Comparison of ENCODE assay signal across 8 cellular contexts in the genomic region with DNA sequence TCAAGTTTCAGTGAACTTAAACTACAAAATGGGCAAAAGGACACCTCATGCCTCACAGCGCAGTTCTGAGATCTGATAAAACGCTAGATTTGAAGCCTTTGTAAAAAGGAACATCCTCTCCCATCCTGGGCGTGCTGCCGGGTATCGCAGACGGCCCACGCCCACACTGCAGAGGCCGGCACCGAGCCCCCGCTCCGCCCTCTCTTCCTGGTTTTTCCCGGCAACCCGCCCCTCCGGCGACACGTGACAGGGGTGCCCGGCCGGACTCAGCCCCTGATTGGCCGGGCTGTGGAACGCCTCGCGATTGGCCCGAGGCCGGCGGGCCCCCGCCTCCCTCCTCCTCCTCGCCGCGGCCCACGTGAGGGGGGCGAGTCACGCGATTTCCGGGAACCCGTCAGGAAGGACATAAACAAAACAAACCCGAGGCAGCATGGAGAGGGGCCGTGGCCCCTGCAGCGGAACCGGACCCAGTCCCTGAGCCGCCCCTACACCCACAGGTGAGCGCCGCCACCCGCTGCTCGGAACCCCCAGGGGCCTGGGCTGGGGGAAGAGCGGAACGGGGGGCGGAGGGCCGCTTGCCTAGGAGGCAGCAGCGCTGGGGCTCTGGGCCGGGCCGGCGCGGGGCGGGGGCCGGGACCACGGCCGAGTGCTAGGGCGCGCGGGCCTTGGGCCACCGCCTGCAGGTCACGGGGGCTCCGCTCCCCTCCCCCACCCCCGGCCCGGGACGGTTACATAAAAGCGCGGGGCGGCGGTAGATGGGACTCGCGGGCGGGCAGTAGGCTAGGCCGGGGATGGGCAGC. TPM values are rescaled to one million over a fixed set of nuclear protein-coding genes. Genes with fewer than 3 reads are reported as not detected.
DNase-seq lines count a peak whose midpoint lies in the region; ATAC-seq and TF ChIP-seq lines count a peak whose summit lies in the region.

A gene with protein sequence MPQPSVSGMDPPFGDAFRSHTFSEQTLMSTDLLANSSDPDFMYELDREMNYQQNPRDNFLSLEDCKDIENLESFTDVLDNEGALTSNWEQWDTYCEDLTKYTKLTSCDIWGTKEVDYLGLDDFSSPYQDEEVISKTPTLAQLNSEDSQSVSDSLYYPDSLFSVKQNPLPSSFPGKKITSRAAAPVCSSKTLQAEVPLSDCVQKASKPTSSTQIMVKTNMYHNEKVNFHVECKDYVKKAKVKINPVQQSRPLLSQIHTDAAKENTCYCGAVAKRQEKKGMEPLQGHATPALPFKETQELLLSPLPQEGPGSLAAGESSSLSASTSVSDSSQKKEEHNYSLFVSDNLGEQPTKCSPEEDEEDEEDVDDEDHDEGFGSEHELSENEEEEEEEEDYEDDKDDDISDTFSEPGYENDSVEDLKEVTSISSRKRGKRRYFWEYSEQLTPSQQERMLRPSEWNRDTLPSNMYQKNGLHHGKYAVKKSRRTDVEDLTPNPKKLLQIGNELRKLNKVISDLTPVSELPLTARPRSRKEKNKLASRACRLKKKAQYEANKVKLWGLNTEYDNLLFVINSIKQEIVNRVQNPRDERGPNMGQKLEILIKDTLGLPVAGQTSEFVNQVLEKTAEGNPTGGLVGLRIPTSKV (plus strand): TSS at position 370 of the 800 bp plus-strand sequence. CDS start 24,424 bp downstream, outside the sequence.

- peaks cover 20% of the 10 kb centered on the region for H3K4me1 Mint-ChIP-seq in T-helper 1 cell treated with Interleukin-12 subunit alpha and Interleukin-12 subunit beta and Interleukin-4 antibody, amounts not matched to agents 30 μg/mL and 1 μg/mL, for 36 hours (ENCODE audit: low read depth)
- H3K4me1 Mint-ChIP-seq in progenitor cell of endocrine pancreas (ENCODE audit: low read depth): peaks cover 18% of the 10 kb centered on the region

- ATAC-seq in GM18499 (IDR thresholded peaks at IDR 0.05; ENCODE audit: insufficient read depth, unreplicated experiment) (peak; percentile 58), HG02938 (IDR thresholded peaks at IDR 0.05; ENCODE audit: unreplicated experiment) (peak; percentile 60), upper lobe of right lung (peak; percentile 93)

- TF ChIP-seq CTCF in left ventricle myocardium inferior (IDR thresholded peaks at IDR 0.05; ENCODE audit: borderline replicate concordance) (no peak), progenitor cell of endocrine pancreas (IDR thresholded peaks at IDR 0.05; ENCODE audit: unreplicated experiment) (no peak), upper lobe of right lung (IDR thresholded peaks at IDR 0.05) (no peak)

- DNase-seq in NCI-H1694 treated with DMSO at 0.1 percent for 48 hours (lab: John Stamatoyannopoulos, UW) (peak; percentile 82), amniotic stem cell (lab: John Stamatoyannopoulos, UW) (peak; percentile 95), left ventricle myocardium inferior (peak; percentile 99), progenitor cell of endocrine pancreas (ENCODE audit: low spot score, unreplicated experiment) (peak; percentile 93), upper lobe of right lung (peak; percentile 99)

- H3K36me3 ChIP-seq in left ventricle myocardium inferior (no peaks in the 10 kb centered on the region), upper lobe of right lung (peaks cover 3% of the 10 kb centered on the region)

- intact Hi-C loops in left ventricle myocardium inferior (cut with micrococcal nuclease) (no loop called here), upper lobe of right lung (cut with DNase I) (no loop called here)

- H3K36me3 Mint-ChIP-seq in T-helper 1 cell treated with Interleukin-12 subunit alpha and Interleukin-12 subunit beta and Interleukin-4 antibody, amounts not matched to agents 30 μg/mL and 1 μg/mL, for 36 hours (ENCODE audit: low read depth): peaks cover 3% of the 10 kb centered on the region
- peaks cover 4% of the 10 kb centered on the region for H3K36me3 Mint-ChIP-seq in progenitor cell of endocrine pancreas (ENCODE audit: insufficient read depth)

- H3K27ac ChIP-seq in left ventricle myocardium inferior (replicated peaks): peak within 1 kb of the TSS; percentile 96
- H3K27ac ChIP-seq in upper lobe of right lung: peak within 1 kb of the TSS; percentile 96

- H3K9me3 Mint-ChIP-seq in T-helper 1 cell treated with Interleukin-12 subunit alpha and Interleukin-12 subunit beta and Interleukin-4 antibody, amounts not matched to agents 30 μg/mL and 1 μg/mL, for 36 hours: no peaks in the 10 kb centered on the region
- H3K9me3 Mint-ChIP-seq in progenitor cell of endocrine pancreas (ENCODE audit: low read depth): no peaks in the 10 kb centered on the region

- H3K4me1 ChIP-seq in left ventricle myocardium inferior: peaks cover 55% of the 10 kb centered on the region
- peaks cover 20% of the 10 kb centered on the region for H3K4me1 ChIP-seq in upper lobe of right lung

- H3K4me3 ChIP-seq in left ventricle myocardium inferior: peak within 1 kb of the TSS; percentile 98
- peak within 1 kb of the TSS; percentile 99 for H3K4me3 ChIP-seq in upper lobe of right lung

- H3K9me3 ChIP-seq in left ventricle myocardium inferior (replicated peaks) (no peaks in the 10 kb centered on the region), upper lobe of right lung (no peaks in the 10 kb centered on the region)

- peaks cover 6% of the 10 kb centered on the region for H3K27me3 Mint-ChIP-seq in T-helper 1 cell treated with Interleukin-12 subunit alpha and Interleukin-12 subunit beta and Interleukin-4 antibody, amounts not matched to agents 30 μg/mL and 1 μg/mL, for 36 hours (ENCODE audit: low read depth)
- no peaks in the 10 kb centered on the region for H3K27me3 Mint-ChIP-seq in progenitor cell of endocrine pancreas

- peak within 1 kb of the TSS; percentile 91 for H3K4me3 Mint-ChIP-seq in T-helper 1 cell treated with Interleukin-12 subunit alpha and Interleukin-12 subunit beta and Interleukin-4 antibody, amounts not matched to agents 30 μg/mL and 1 μg/mL, for 36 hours
- peak within 1 kb of the TSS; percentile 91 for H3K4me3 Mint-ChIP-seq in progenitor cell of endocrine pancreas (ENCODE audit: low read depth)

- H3K27me3 ChIP-seq in left ventricle myocardium inferior (ENCODE audit: low read depth): no peaks in the 10 kb centered on the region
- no peaks in the 10 kb centered on the region for H3K27me3 ChIP-seq in upper lobe of right lung

- peak within 1 kb of the TSS; percentile 92 for H3K27ac Mint-ChIP-seq in T-helper 1 cell treated with Interleukin-12 subunit alpha and Interleukin-12 subunit beta and Interleukin-4 antibody, amounts not matched to agents 30 μg/mL and 1 μg/mL, for 36 hours
- peak within 1 kb of the TSS; percentile 98 for H3K27ac Mint-ChIP-seq in progenitor cell of endocrine pancreas

RNA-seq across cellular contexts. Expression of the gene that starts here (rescaled TPM):
- total RNA-seq in left ventricle myocardium inferior (24.1 TPM), progenitor cell of endocrine pancreas (17.4 and 17.8 TPM in 2 replicates), upper lobe of right lung (47.4 TPM)

Comparison
In these comparisons a context has a peak if more than half of its experiments do, and no peak if none do; other contexts are left out.
1. Peak in every context shown above with its lines: DNase-seq, ATAC-seq, H3K4me3 ChIP-seq and H3K27ac ChIP-seq.